Comparison of ENCODE assay signal across 8 cellular contexts in genomic region chr19:49691243-49692101, GRCh38.
DNase-seq lines count a peak whose midpoint lies in the region; ATAC-seq lines count a peak whose summit lies in the region.

No MANE protein-coding gene starts in this region.

- peak; percentile 72 for DNase-seq in activated effector memory CD4-positive, alpha-beta T cell treated with anti-CD3 and anti-CD28 coated beads, Interleukin-2, amount 50 U/mL, for 16 hours
- DNase-seq in activated effector memory CD4-positive, alpha-beta T cell treated with Interleukin-2 at 50 U/mL for 16 hours, result no peak
- DNase-seq in SHP77 (lab: John Stamatoyannopoulos, UW) (peak; percentile 88 to 93), dedifferentiated amniotic fluid mesenchymal stem cell (ENCODE audit: extremely low spot score) (peak; percentile 58), kidney tubule cell (ENCODE audit: low spot score) (peak; percentile 37)
- DNase-seq in stimulated activated CD8-positive, alpha-beta memory T cell treated with anti-CD3 and anti-CD28 coated beads, Interleukin-4, amount 100 ng/mL, for 48 hours, result peak; percentile 66

- ATAC-seq in HG03520 (IDR thresholded peaks at IDR 0.05; ENCODE audit: unreplicated experiment) (no peak), GM19463 (IDR thresholded peaks at IDR 0.05; ENCODE audit: unreplicated experiment) (no peak)
